In genomic region chr3:132283440-132283839, GRCh38 we compare ENCODE assay signal across 8 cellular contexts. TPM values are rescaled to one million over a fixed set of nuclear protein-coding genes. Genes with fewer than 3 reads are reported as not detected.
A peak's percentile ranks its signal among the peaks of the same experiment; 100 is the strongest.
DNase-seq lines count a peak whose midpoint lies in the region; ATAC-seq and TF ChIP-seq lines count a peak whose summit lies in the region.

No MANE protein-coding gene starts in this region.

- no peaks in the 10 kb centered on the region for H3K36me3 ChIP-seq in effector memory CD4-positive, alpha-beta T cell (ENCODE audit: control insufficient read depth, insufficient read depth, low read length)
- H3K36me3 ChIP-seq in CD8-positive, alpha-beta T cell (ENCODE audit: insufficient read depth, low read length): no peaks in the 10 kb centered on the region

- H3K4me3 Mint-ChIP-seq in CD8-positive, alpha-beta T cell: no peak overlapping the region

- H3K27me3 ChIP-seq in effector memory CD4-positive, alpha-beta T cell (replicated peaks; ENCODE audit: control insufficient read depth, insufficient read depth, low read length, poor library complexity, severe bottlenecking): no peaks in the 10 kb centered on the region
- H3K27me3 ChIP-seq in CD8-positive, alpha-beta T cell (ENCODE audit: insufficient read depth, low read length): no peaks in the 10 kb centered on the region

- no peak for TF ChIP-seq CTCF in CD8-positive, alpha-beta T cell (IDR thresholded peaks at IDR 0.05)

- no peaks in the 10 kb centered on the region for H3K4me1 Mint-ChIP-seq in CD8-positive, alpha-beta T cell (ENCODE audit: low read depth)

- CTCF ChIA-PET in CD8-positive, alpha-beta T cell (lab: Charles Lee): no interaction called here

- no peak overlapping the region for H3K4me3 ChIP-seq in effector memory CD4-positive, alpha-beta T cell (ENCODE audit: insufficient read depth, low read depth, low read length, poor library complexity, severe bottlenecking)
- H3K4me3 ChIP-seq in CD8-positive, alpha-beta T cell (ENCODE audit: low read depth, low read length): no peak overlapping the region

- DNase-seq in NCI-H2029 treated with DMSO at 0.1 percent for 48 hours (lab: John Stamatoyannopoulos, UW) (peak; percentile 26), foreskin melanocyte (peak; percentile 74), renal cortical epithelial cell (ENCODE audit: low read depth) (peak; percentile 40)
- no peak for DNase-seq in effector memory CD4-positive, alpha-beta T cell
- no peak for DNase-seq in CD8-positive, alpha-beta T cell

- H3K4me1 ChIP-seq in effector memory CD4-positive, alpha-beta T cell (ENCODE audit: control insufficient read depth, insufficient read depth, low read length, poor library complexity, severe bottlenecking): no peaks in the 10 kb centered on the region
- no peaks in the 10 kb centered on the region for H3K4me1 ChIP-seq in CD8-positive, alpha-beta T cell (ENCODE audit: insufficient read depth, low read length)

- H3K27me3 Mint-ChIP-seq in CD8-positive, alpha-beta T cell (ENCODE audit: low read depth): peaks cover 11% of the 10 kb centered on the region

- intact Hi-C loops in CD8-positive, alpha-beta T cell (cut with DNase I, micrococcal nuclease): no loop called here

- ATAC-seq in GM19043 (IDR thresholded peaks at IDR 0.05; ENCODE audit: low read depth, unreplicated experiment) (peak; percentile 74), HG03469 (IDR thresholded peaks at IDR 0.05; ENCODE audit: unreplicated experiment) (no peak), GM18520 (IDR thresholded peaks at IDR 0.05; ENCODE audit: unreplicated experiment) (no peak)
- no peak for ATAC-seq in CD8-positive, alpha-beta T cell

- H3K9me3 ChIP-seq in effector memory CD4-positive, alpha-beta T cell (ENCODE audit: control insufficient read depth, low read length): no peaks in the 10 kb centered on the region
- H3K9me3 ChIP-seq in CD8-positive, alpha-beta T cell (ENCODE audit: low read length): no peaks in the 10 kb centered on the region

- H3K27ac ChIP-seq in effector memory CD4-positive, alpha-beta T cell (ENCODE audit: insufficient read depth, low read length, poor library complexity, severe bottlenecking): no peak overlapping the region
- no peak overlapping the region for H3K27ac ChIP-seq in CD8-positive, alpha-beta T cell (ENCODE audit: low read depth, low read length)

- no peaks in the 10 kb centered on the region for H3K36me3 Mint-ChIP-seq in CD8-positive, alpha-beta T cell

- H3K9me3 Mint-ChIP-seq in CD8-positive, alpha-beta T cell: peaks cover 6% of the 10 kb centered on the region

- no peak overlapping the region for H3K27ac Mint-ChIP-seq in CD8-positive, alpha-beta T cell

- POLR2A ChIA-PET in CD8-positive, alpha-beta T cell (lab: Charles Lee): no interaction called here

RNA-seq across cellular contexts. Expression of gene ACP3, which starts 33.8 kb away (rescaled TPM):
- not detected in 2 replicates for total RNA-seq in renal cortical epithelial cell
- not detected for total RNA-seq in CD8-positive, alpha-beta T cell

Comparison
In these comparisons a context has a peak if more than half of its experiments do, and no peak if none do; other contexts are left out.
1. DNase-seq: peak in NCI-H2029 treated with DMSO at 0.1 percent for 48 hours (single experiment), foreskin melanocyte (single experiment) and renal cortical epithelial cell (single experiment); none in effector memory CD4-positive, alpha-beta T cell (0 of 3) and CD8-positive, alpha-beta T cell (0 of 7).